In the genomic region with DNA sequence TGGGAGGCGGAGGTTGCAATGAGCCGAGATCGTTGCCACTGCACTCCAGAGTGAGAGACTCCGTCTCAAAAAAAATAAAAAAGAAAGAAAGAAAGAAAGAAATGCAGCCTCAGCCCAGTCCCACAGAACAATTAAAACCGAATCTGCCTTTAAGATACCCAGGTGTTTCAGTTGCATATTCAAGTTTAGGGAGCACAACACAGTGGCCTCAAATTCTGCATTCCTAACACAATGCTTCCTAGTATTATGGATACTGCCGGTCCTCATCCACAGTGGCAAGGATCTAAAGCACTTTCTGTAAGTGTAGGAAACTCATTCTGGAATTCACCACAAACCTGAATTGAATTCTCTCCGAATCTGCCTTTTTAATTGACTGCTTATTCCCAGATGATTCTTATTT, we compare ENCODE assay signal across 27 cellular contexts.
"Had no signal": no experiment of that assay in that cellular context is flagged by ENCODE, and none has a peak within 500 bp of the region (broad histone marks: within the 10 kb centered on the region; RNA-seq: fewer than 3 reads in every experiment).

No MANE protein-coding gene starts in this region.

- H3K4me3 ChIP-seq: left ventricle myocardium inferior, lung, neural progenitor cell, right atrium auricular region, skin epidermis, suprapubic skin, thoracic aorta, tibial artery, upper lobe of right lung had no signal

- H3K27ac Mint-ChIP-seq: mesothelial cell of epicardium; naive B cell; natural killer cell; neural progenitor cell; progenitor cell of endocrine pancreas; stimulated activated naive B cell treated with anti-CD40 and anti-IgM and Interleukin-4, amounts not matched to agents 10 μg/mL and 1 μg/mL and 100 μg/mL, for 72 hours had no signal

- H3K27me3 Mint-ChIP-seq: naive B cell; progenitor cell of endocrine pancreas; stimulated activated naive B cell treated with anti-CD40 and anti-IgM and Interleukin-4, amounts not matched to agents 10 μg/mL and 1 μg/mL and 100 μg/mL, for 72 hours had no signal

- H3K9ac ChIP-seq: neural progenitor cell, parathyroid adenoma had no signal

- H3K4me3 Mint-ChIP-seq: mesothelial cell of epicardium; naive B cell; natural killer cell; nephron progenitor cell; neural progenitor cell; stimulated activated naive B cell treated with anti-CD40 and anti-IgM and Interleukin-4, amounts not matched to agents 10 μg/mL and 1 μg/mL and 100 μg/mL, for 72 hours had no signal

- H3K27ac ChIP-seq: left ventricle myocardium inferior, neural progenitor cell, neutrophil, parathyroid adenoma, right atrium auricular region, skin epidermis, suprapubic skin, thoracic aorta, tibial artery, upper lobe of right lung had no signal

- H2AFZ ChIP-seq: neural progenitor cell, parathyroid adenoma had no signal

- H3K4me2 ChIP-seq: neural progenitor cell had no signal

- H3K4me1 ChIP-seq: left ventricle myocardium inferior, right atrium auricular region, suprapubic skin, tibial artery, upper lobe of right lung had no signal

- H3K36me3 Mint-ChIP-seq: naive B cell, natural killer cell had no signal

- H3K27me3 ChIP-seq: neural progenitor cell, neutrophil, right atrium auricular region, suprapubic skin, tibial artery, upper lobe of right lung had no signal

- H3K36me3 ChIP-seq: left ventricle myocardium inferior, neural progenitor cell, neutrophil, right atrium auricular region, suprapubic skin, thoracic aorta had no signal

- DNase-seq: hippocampal formation; islet precursor cell; left ventricle myocardium inferior; mesendoderm; naive B cell; natural killer cell; nephron progenitor cell; occipital lobe; stimulated activated CD4-positive, alpha-beta T cell treated with anti-CD3 and anti-CD28 coated beads, Interleukin-12 subunit alpha, Interleukin-12 subunit beta, amount 100 ng/mL, for 4 hours; stimulated activated CD4-positive, alpha-beta T cell treated with anti-CD3 and anti-CD28 coated beads, Interleukin-15, amount 100 ng/mL, for 24 hours; stimulated activated CD4-positive, alpha-beta T cell treated with anti-CD3 and anti-CD28 coated beads, Interleukin-2, amount 100 ng/mL, for 24 hours; stimulated activated CD4-positive, alpha-beta T cell treated with anti-CD3 and anti-CD28 coated beads, Interleukin-4, amount 100 ng/mL, for 1 hour; stimulated activated naive B cell treated with anti-CD40 and anti-IgM and Interleukin-4, amounts not matched to agents 10 μg/mL and 1 μg/mL and 100 μg/mL, for 72 hours; stimulated activated naive CD8-positive, alpha-beta T cell treated with anti-CD3 and anti-CD28 coated beads, Interleukin-15, Interleukin-2, amounts not matched to agents 100 U/mL and 50 U/mL, for 24 hours; tibial artery; trophoblast cell; upper lobe of right lung had no signal

- H3K4me1 Mint-ChIP-seq: mesothelial cell of epicardium; naive B cell; natural killer cell; neural progenitor cell; stimulated activated naive B cell treated with anti-CD40 and anti-IgM and Interleukin-4, amounts not matched to agents 10 μg/mL and 1 μg/mL and 100 μg/mL, for 72 hours had no signal

- H3K9me3 Mint-ChIP-seq: natural killer cell, neural progenitor cell had no signal

- H3K9me3 ChIP-seq: neutrophil, right atrium auricular region, suprapubic skin, thoracic aorta, tibial artery, upper lobe of right lung had no signal

- H3K79me2 ChIP-seq: parathyroid adenoma had no signal
